ENCODE assay signal across 1 cellular context in the genomic region with DNA sequence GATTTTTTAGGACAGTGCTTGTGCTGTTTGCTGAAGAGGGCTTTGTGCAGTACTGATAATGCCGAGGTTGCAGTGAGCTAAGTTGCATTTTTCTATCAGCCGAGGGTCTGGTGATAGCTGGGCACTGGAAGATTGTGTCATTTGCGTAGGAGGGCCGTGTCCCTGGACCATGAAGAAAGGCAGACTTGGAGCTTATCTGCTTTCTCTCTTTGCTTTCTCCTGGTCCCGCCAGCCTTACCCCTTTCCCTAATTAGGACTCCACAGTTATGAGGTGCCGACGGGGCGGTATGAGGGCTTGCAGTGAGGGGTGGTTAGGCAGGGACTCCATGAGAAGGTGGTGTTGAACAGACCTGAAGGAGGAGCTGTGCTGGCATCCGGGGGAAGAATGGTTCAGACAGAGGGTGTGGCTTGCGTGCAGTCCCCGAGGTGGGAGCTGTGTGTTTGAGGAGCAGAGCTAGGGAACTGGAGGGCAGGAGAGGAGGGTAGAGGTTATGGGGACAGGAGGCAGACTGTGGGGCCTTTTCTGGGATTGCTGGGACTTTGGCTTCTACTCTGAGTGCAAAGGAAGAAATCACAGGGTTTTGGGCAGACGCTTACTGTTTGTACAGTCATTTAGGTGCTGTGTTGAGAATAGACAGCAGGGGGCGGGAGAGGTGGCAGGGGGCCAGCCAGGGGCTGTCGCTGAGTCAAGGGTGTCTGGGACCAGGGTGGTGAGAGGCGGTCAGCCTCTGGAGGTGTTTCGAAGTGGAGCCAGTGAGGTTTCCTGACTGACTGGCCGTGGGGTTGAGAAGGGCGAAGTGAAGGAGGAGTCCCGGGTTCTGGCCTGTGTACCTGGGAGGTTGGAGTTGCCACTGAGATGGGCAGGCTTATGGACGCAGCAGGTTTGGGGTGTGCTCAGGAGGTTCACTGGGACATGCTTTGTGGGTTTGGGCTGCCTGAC.
TF ChIP-seq lines count a peak whose summit lies in the region.

No MANE protein-coding gene starts in this region.

TF ChIP-seq in A549, 52 proteins besides CTCF, POLR2A, EP300 and RAD21 (continued from another document):
- TF ChIP-seq, protein P1, sequence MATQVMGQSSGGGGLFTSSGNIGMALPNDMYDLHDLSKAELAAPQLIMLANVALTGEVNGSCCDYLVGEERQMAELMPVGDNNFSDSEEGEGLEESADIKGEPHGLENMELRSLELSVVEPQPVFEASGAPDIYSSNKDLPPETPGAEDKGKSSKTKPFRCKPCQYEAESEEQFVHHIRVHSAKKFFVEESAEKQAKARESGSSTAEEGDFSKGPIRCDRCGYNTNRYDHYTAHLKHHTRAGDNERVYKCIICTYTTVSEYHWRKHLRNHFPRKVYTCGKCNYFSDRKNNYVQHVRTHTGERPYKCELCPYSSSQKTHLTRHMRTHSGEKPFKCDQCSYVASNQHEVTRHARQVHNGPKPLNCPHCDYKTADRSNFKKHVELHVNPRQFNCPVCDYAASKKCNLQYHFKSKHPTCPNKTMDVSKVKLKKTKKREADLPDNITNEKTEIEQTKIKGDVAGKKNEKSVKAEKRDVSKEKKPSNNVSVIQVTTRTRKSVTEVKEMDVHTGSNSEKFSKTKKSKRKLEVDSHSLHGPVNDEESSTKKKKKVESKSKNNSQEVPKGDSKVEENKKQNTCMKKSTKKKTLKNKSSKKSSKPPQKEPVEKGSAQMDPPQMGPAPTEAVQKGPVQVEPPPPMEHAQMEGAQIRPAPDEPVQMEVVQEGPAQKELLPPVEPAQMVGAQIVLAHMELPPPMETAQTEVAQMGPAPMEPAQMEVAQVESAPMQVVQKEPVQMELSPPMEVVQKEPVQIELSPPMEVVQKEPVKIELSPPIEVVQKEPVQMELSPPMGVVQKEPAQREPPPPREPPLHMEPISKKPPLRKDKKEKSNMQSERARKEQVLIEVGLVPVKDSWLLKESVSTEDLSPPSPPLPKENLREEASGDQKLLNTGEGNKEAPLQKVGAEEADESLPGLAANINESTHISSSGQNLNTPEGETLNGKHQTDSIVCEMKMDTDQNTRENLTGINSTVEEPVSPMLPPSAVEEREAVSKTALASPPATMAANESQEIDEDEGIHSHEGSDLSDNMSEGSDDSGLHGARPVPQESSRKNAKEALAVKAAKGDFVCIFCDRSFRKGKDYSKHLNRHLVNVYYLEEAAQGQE (IDR thresholded peaks at IDR 0.05): no peak
- TF ChIP-seq, protein P2, sequence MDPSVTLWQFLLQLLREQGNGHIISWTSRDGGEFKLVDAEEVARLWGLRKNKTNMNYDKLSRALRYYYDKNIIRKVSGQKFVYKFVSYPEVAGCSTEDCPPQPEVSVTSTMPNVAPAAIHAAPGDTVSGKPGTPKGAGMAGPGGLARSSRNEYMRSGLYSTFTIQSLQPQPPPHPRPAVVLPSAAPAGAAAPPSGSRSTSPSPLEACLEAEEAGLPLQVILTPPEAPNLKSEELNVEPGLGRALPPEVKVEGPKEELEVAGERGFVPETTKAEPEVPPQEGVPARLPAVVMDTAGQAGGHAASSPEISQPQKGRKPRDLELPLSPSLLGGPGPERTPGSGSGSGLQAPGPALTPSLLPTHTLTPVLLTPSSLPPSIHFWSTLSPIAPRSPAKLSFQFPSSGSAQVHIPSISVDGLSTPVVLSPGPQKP (IDR thresholded peaks at IDR 0.05; ENCODE audit: low read depth, low read length): no peak
- TF ChIP-seq FOSB (CRISPR knock-in tag; IDR thresholded peaks at IDR 0.05): no peak
- peak; percentile 57; the same call in 2 of the 3 replicates for TF ChIP-seq SMC3 (IDR thresholded peaks at IDR 0.05)
